1 cellular context compared by ENCODE assay signal in the genomic region with DNA sequence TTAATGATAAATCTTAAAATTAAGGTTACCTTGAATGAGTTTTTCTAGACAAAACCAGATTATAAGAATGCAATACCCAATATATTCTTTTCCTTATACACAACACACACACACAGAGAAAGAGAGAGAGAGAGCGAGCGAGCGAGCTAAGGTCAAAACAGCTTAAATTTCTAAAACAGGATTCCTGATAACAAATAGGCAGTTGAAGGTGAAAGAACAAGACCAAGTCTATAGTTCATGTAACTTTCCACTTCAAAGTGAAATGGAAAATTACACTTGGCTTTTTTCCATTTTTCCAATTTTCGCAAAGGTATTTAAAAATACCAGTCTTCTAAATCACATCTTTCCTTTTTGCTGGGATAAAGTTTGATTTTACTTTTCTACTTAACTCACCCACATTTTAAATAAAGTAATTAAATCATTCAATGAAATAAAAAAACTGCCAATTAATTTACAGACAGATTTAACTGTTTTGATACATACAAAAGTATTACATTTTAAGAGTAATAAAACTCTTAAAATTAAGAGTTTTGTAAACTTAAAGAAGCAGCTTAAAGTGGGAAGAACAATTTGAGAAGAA.
TF ChIP-seq lines count a peak whose summit lies in the region.

No MANE protein-coding gene starts in this region.

TF ChIP-seq in HepG2, 621 proteins besides CTCF, POLR2A, EP300 and RAD21 (continued from another document and continues in another):
- TF ChIP-seq, protein P1, sequence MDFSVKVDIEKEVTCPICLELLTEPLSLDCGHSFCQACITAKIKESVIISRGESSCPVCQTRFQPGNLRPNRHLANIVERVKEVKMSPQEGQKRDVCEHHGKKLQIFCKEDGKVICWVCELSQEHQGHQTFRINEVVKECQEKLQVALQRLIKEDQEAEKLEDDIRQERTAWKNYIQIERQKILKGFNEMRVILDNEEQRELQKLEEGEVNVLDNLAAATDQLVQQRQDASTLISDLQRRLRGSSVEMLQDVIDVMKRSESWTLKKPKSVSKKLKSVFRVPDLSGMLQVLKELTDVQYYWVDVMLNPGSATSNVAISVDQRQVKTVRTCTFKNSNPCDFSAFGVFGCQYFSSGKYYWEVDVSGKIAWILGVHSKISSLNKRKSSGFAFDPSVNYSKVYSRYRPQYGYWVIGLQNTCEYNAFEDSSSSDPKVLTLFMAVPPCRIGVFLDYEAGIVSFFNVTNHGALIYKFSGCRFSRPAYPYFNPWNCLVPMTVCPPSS (IDR thresholded peaks at IDR 0.05), result no peak
- no peak for TF ChIP-seq EEA1 (CRISPR knock-in tag; IDR thresholded peaks at IDR 0.05; ENCODE audit: borderline replicate concordance)
- TF ChIP-seq ATF6 (CRISPR knock-in tag; conservative IDR thresholded peaks at IDR 0.05), result no peak
- peak; percentile 88 for TF ChIP-seq DMAP1 (CRISPR knock-in tag; IDR thresholded peaks at IDR 0.05)
- TF ChIP-seq NFE2 (CRISPR knock-in tag; IDR thresholded peaks at IDR 0.05), result no peak
- TF ChIP-seq ZEB1 (IDR thresholded peaks at IDR 0.05; ENCODE audit: insufficient replicate concordance, low read depth), result peak; percentile 87
- peak; percentile 94 for TF ChIP-seq NR2F6 (IDR thresholded peaks at IDR 0.05)
- TF ChIP-seq NR2F6 (CRISPR knock-in tag; IDR thresholded peaks at IDR 0.05), result peak; percentile 94
- peak; percentile 96 for TF ChIP-seq RXRB (CRISPR knock-in tag; IDR thresholded peaks at IDR 0.05; ENCODE audit: borderline replicate concordance)
- no peak for TF ChIP-seq GPN1 (CRISPR knock-in tag; IDR thresholded peaks at IDR 0.05; ENCODE audit: borderline replicate concordance)
- TF ChIP-seq ZNF768 (CRISPR knock-in tag; IDR thresholded peaks at IDR 0.05), result no peak
- no peak for TF ChIP-seq ZBTB1 (CRISPR knock-in tag; IDR thresholded peaks at IDR 0.05; ENCODE audit: borderline replicate concordance)
- TF ChIP-seq, protein P2, sequence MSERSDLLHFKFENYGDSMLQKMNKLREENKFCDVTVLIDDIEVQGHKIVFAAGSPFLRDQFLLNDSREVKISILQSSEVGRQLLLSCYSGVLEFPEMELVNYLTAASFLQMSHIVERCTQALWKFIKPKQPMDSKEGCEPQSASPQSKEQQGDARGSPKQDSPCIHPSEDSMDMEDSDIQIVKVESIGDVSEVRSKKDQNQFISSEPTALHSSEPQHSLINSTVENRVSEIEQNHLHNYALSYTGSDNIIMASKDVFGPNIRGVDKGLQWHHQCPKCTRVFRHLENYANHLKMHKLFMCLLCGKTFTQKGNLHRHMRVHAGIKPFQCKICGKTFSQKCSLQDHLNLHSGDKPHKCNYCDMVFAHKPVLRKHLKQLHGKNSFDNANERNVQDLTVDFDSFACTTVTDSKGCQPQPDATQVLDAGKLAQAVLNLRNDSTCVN (CRISPR knock-in tag; IDR thresholded peaks at IDR 0.05; ENCODE audit: borderline replicate concordance), result no peak
- peak; percentile 40; the same call in 1 of the 2 replicates for TF ChIP-seq ZFP36L1 (CRISPR knock-in tag; IDR thresholded peaks at IDR 0.05)
- peak; percentile 79 for TF ChIP-seq ZNF644 (CRISPR knock-in tag; IDR thresholded peaks at IDR 0.05; ENCODE audit: low read depth)
- TF ChIP-seq, protein P3, sequence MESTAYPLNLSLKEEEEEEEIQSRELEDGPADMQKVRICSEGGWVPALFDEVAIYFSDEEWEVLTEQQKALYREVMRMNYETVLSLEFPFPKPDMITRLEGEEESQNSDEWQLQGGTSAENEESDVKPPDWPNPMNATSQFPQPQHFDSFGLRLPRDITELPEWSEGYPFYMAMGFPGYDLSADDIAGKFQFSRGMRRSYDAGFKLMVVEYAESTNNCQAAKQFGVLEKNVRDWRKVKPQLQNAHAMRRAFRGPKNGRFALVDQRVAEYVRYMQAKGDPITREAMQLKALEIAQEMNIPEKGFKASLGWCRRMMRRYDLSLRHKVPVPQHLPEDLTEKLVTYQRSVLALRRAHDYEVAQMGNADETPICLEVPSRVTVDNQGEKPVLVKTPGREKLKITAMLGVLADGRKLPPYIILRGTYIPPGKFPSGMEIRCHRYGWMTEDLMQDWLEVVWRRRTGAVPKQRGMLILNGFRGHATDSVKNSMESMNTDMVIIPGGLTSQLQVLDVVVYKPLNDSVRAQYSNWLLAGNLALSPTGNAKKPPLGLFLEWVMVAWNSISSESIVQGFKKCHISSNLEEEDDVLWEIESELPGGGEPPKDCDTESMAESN (CRISPR knock-in tag; conservative IDR thresholded peaks at IDR 0.05), result 0 out of 2 replicates have a peak, but pooled peaks have one; percentile 34
- TF ChIP-seq NR2F2 (IDR thresholded peaks at IDR 0.05; ENCODE audit: borderline replicate concordance, low read depth), result peak; percentile 93
- TF ChIP-seq ZNF136 (CRISPR knock-in tag; IDR thresholded peaks at IDR 0.05; ENCODE audit: low read depth), result no peak
- no peak for TF ChIP-seq ZFYVE20 (CRISPR knock-in tag; IDR thresholded peaks at IDR 0.05; ENCODE audit: borderline replicate concordance, low read depth)
- TF ChIP-seq ATRX (CRISPR knock-in tag; IDR thresholded peaks at IDR 0.05; ENCODE audit: borderline replicate concordance), result no peak
- TF ChIP-seq SOX5 (CRISPR knock-in tag; IDR thresholded peaks at IDR 0.05; ENCODE audit: borderline replicate concordance), result peak; percentile 90; the same call in 1 of the 2 replicates
- TF ChIP-seq GTF3A (CRISPR knock-in tag; conservative IDR thresholded peaks at IDR 0.05), result no peak
- TF ChIP-seq ZMAT3 (CRISPR knock-in tag; conservative IDR thresholded peaks at IDR 0.05), result no peak
- TF ChIP-seq, protein P4, sequence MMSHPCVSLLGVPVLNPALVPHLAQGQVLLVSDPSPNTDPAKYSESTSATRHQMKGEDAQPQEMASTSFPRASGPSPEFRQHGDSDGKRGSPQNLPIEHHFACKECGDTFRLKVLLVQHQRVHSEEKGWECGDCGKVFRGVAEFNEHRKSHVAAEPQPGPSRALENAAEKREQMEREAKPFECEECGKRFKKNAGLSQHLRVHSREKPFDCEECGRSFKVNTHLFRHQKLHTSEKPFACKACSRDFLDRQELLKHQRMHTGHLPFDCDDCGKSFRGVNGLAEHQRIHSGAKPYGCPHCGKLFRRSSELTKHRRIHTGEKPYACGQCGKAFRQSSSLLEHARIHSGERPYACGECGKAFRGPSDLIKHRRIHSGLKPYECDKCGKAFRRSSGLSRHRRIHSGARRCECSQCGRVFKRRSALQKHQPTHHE (CRISPR knock-in tag; IDR thresholded peaks at IDR 0.05; ENCODE audit: borderline replicate concordance), result no peak
- no peak; the same call in 1 of the 2 replicates for TF ChIP-seq TCF7L2 (IDR thresholded peaks at IDR 0.05; ENCODE audit: low read depth, low read length)
- no peak for TF ChIP-seq NFIB (CRISPR knock-in tag; IDR thresholded peaks at IDR 0.05; ENCODE audit: borderline replicate concordance)
- TF ChIP-seq, protein P5, sequence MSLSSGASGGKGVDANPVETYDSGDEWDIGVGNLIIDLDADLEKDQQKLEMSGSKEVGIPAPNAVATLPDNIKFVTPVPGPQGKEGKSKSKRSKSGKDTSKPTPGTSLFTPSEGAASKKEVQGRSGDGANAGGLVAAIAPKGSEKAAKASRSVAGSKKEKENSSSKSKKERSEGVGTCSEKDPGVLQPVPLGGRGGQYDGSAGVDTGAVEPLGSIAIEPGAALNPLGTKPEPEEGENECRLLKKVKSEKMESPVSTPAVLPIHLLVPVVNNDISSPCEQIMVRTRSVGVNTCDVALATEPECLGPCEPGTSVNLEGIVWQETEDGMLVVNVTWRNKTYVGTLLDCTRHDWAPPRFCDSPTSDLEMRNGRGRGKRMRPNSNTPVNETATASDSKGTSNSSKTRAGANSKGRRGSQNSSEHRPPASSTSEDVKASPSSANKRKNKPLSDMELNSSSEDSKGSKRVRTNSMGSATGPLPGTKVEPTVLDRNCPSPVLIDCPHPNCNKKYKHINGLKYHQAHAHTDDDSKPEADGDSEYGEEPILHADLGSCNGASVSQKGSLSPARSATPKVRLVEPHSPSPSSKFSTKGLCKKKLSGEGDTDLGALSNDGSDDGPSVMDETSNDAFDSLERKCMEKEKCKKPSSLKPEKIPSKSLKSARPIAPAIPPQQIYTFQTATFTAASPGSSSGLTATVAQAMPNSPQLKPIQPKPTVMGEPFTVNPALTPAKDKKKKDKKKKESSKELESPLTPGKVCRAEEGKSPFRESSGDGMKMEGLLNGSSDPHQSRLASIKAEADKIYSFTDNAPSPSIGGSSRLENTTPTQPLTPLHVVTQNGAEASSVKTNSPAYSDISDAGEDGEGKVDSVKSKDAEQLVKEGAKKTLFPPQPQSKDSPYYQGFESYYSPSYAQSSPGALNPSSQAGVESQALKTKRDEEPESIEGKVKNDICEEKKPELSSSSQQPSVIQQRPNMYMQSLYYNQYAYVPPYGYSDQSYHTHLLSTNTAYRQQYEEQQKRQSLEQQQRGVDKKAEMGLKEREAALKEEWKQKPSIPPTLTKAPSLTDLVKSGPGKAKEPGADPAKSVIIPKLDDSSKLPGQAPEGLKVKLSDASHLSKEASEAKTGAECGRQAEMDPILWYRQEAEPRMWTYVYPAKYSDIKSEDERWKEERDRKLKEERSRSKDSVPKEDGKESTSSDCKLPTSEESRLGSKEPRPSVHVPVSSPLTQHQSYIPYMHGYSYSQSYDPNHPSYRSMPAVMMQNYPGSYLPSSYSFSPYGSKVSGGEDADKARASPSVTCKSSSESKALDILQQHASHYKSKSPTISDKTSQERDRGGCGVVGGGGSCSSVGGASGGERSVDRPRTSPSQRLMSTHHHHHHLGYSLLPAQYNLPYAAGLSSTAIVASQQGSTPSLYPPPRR (CRISPR knock-in tag; IDR thresholded peaks at IDR 0.05; ENCODE audit: borderline replicate concordance), result peak; percentile 72; the same call in 1 of the 2 replicates
- no peak for TF ChIP-seq ZNF101 (CRISPR knock-in tag; IDR thresholded peaks at IDR 0.05; ENCODE audit: borderline replicate concordance, low read depth)
- peak; percentile 37; the same call in 1 of the 2 replicates for TF ChIP-seq ZNF430 (CRISPR knock-in tag; IDR thresholded peaks at IDR 0.05)
- no peak for TF ChIP-seq FOSL2 (CRISPR knock-in tag; IDR thresholded peaks at IDR 0.05)
- peak; percentile 83 for TF ChIP-seq TEAD3 (CRISPR knock-in tag; optimal IDR thresholded peaks at IDR 0.05; ENCODE audit: borderline replicate concordance)
- TF ChIP-seq STAT5B (CRISPR knock-in tag; IDR thresholded peaks at IDR 0.05), result no peak
- TF ChIP-seq HIC2 (CRISPR knock-in tag; IDR thresholded peaks at IDR 0.05; ENCODE audit: low read depth), result no peak
- TF ChIP-seq ZSCAN21 (CRISPR knock-in tag; IDR thresholded peaks at IDR 0.05; ENCODE audit: borderline replicate concordance), result no peak
- peak; percentile 36 for TF ChIP-seq PHF5A (CRISPR knock-in tag; IDR thresholded peaks at IDR 0.05; ENCODE audit: low read depth, unreplicated experiment)
- peak; percentile 64; the same call in 1 of the 2 replicates for TF ChIP-seq KLF6 (CRISPR knock-in tag; IDR thresholded peaks at IDR 0.05)
- TF ChIP-seq ZNF563 (CRISPR knock-in tag; IDR thresholded peaks at IDR 0.05), result no peak
- no peak for TF ChIP-seq ZNF180 (CRISPR knock-in tag; IDR thresholded peaks at IDR 0.05; ENCODE audit: borderline replicate concordance, low read depth)
- TF ChIP-seq ZSCAN31 (CRISPR knock-in tag; IDR thresholded peaks at IDR 0.05; ENCODE audit: low read depth), result no peak
- TF ChIP-seq ZBTB43 (CRISPR knock-in tag; conservative IDR thresholded peaks at IDR 0.05), result peak; percentile 70
- no peak for TF ChIP-seq HOXA7 (CRISPR knock-in tag; IDR thresholded peaks at IDR 0.05)
- no peak for TF ChIP-seq CBX5 (CRISPR knock-in tag; IDR thresholded peaks at IDR 0.05; ENCODE audit: borderline replicate concordance)
- TF ChIP-seq ARID2 (CRISPR knock-in tag; IDR thresholded peaks at IDR 0.05; ENCODE audit: borderline replicate concordance), result 0 out of 2 replicates have a peak, but pooled peaks have one; percentile 27
- TF ChIP-seq, protein P6, sequence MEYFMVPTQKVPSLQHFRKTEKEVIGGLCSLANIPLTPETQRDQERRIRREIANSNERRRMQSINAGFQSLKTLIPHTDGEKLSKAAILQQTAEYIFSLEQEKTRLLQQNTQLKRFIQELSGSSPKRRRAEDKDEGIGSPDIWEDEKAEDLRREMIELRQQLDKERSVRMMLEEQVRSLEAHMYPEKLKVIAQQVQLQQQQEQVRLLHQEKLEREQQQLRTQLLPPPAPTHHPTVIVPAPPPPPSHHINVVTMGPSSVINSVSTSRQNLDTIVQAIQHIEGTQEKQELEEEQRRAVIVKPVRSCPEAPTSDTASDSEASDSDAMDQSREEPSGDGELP (IDR thresholded peaks at IDR 0.05; ENCODE audit: borderline replicate concordance, low read depth), result no peak
- TF ChIP-seq GATAD1 (CRISPR knock-in tag; IDR thresholded peaks at IDR 0.05), result peak; percentile 71
- TF ChIP-seq NR2C2 (CRISPR knock-in tag; IDR thresholded peaks at IDR 0.05; ENCODE audit: borderline replicate concordance), result peak; percentile 73
- peak; percentile 98 for TF ChIP-seq ZNF614 (CRISPR knock-in tag; IDR thresholded peaks at IDR 0.05; ENCODE audit: borderline replicate concordance)
- TF ChIP-seq ZNF34 (CRISPR knock-in tag; IDR thresholded peaks at IDR 0.05; ENCODE audit: borderline replicate concordance), result no peak
